Comparison of ENCODE assay signal across 8 cellular contexts in the genomic region with DNA sequence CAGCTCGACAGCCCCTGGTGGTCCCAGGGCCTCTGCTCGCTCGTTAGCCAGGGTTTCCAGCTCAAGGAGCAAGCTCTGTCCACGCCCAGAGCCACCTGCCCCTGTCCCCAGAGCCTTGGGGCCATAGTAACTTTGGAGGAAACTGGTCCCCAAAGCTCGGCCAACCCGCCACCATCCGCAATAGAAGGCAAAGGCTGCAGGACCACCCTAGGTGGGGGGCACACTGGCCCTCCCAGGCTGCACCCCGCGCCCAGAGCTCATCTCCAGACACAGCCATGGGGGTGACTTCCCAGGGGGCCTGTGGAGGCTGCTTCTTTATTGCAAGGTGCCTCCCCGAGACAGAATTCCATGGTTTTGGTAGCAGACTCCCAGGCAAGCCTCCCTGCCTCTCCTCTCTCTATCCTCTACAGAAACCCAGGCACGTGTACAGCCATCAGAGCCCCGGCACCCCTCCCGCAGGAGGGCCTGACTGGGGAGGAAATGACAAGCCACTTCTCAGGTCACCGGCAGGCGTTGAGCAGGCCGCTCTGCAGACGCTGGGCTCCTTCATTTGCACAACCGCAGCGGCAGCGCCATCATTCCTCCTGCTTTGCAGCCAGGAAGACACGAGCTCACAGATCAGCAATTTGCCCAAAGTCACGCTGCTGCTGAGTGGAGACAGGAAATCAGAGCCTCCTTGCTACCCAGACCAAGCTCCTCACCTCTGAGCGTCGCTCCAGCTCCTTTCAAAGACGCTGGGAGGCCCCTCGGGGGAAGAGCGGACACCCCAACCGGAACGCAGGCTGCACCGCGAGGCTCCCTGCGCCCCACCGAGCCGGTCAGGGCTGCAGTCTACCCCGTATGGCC.
DNase-seq lines count a peak whose midpoint lies in the region; ATAC-seq and TF ChIP-seq lines count a peak whose summit lies in the region.
"Had no signal": no experiment of that assay in that cellular context is flagged by ENCODE, and none has a peak within 500 bp of the region (broad histone marks: within the 10 kb centered on the region; RNA-seq: fewer than 3 reads in every experiment).

No MANE protein-coding gene starts in this region.

- no peaks in the 10 kb centered on the region for H3K23me2 ChIP-seq in H9 (ENCODE audit: insufficient read length, low read depth, low read length, poor library complexity, severe bottlenecking)

- H3K4me1 Mint-ChIP-seq in H9 = peaks cover 5 to 8% of the 10 kb centered on the region in 2 experiments; a peak in 3 of 4 replicates
- H3K4me1 Mint-ChIP-seq in stimulated activated effector memory CD8-positive, alpha-beta T cell treated with anti-CD3 and anti-CD28 coated beads, Interleukin-12 subunit alpha, Interleukin-12 subunit beta, amount 100 ng/mL, for 72 hours = peaks cover 7% of the 10 kb centered on the region

- intact Hi-C loops in left ventricle myocardium superior (cut with micrococcal nuclease) = no loop called here

- H3K14ac ChIP-seq in H9 (ENCODE audit: insufficient read depth, low read length) = no peak overlapping the region

- H3K79me2 ChIP-seq in H9 (ENCODE audit: insufficient read depth, low read length) = no peaks in the 10 kb centered on the region

- peak; percentile 37 for DNase-seq in H9
- DNase-seq in activated T-cell treated with anti-CD3 and anti-CD28 coated beads, Interleukin-2, amount 50 U/mL, for 1 hour = peak; percentile 29
- peak; percentile 47 for DNase-seq in left ventricle myocardium superior
- no peak for DNase-seq in stimulated activated effector memory CD8-positive, alpha-beta T cell treated with anti-CD3 and anti-CD28 coated beads, Interleukin-12 subunit alpha, Interleukin-12 subunit beta, amount 100 ng/mL, for 72 hours (ENCODE audit: low spot score in 2 of 2)
- no peak for DNase-seq in NCI-H1436 (lab: John Stamatoyannopoulos, UW)
- no peak for DNase-seq in SW480 (ENCODE audit: low spot score)

- H3K9me3 Mint-ChIP-seq in H9 = no peaks in the 10 kb centered on the region
- H3K9me3 Mint-ChIP-seq in stimulated activated effector memory CD8-positive, alpha-beta T cell treated with anti-CD3 and anti-CD28 coated beads, Interleukin-12 subunit alpha, Interleukin-12 subunit beta, amount 100 ng/mL, for 72 hours = no peaks in the 10 kb centered on the region

- H4K5ac ChIP-seq in H9 (ENCODE audit: insufficient read length, low read depth, low read length) = no peak overlapping the region

- H2BK5ac ChIP-seq in H9 (ENCODE audit: insufficient read length, low read length) = no peak overlapping the region

- no peak overlapping the region for H3K4me2 ChIP-seq in H9 (ENCODE audit: insufficient read depth, insufficient read length, low read length)

- H2AFZ ChIP-seq in H9 (ENCODE audit: low read length) = no peak overlapping the region

- H4K20me1 ChIP-seq in H9 (ENCODE audit: control insufficient read depth, insufficient read depth, insufficient read length) = no peaks in the 10 kb centered on the region

- H3K27me3 ChIP-seq in H9 (ENCODE audit: insufficient read depth, low read length) = no peaks in the 10 kb centered on the region

- no peak overlapping the region for H3K18ac ChIP-seq in H9 (ENCODE audit: insufficient read length, low read depth, low read length)

- no peak overlapping the region for H2BK12ac ChIP-seq in H9 (ENCODE audit: insufficient read length, low read depth, low read length)

- no peak overlapping the region for H3K4me3 Mint-ChIP-seq in H9
- H3K4me3 Mint-ChIP-seq in stimulated activated effector memory CD8-positive, alpha-beta T cell treated with anti-CD3 and anti-CD28 coated beads, Interleukin-12 subunit alpha, Interleukin-12 subunit beta, amount 100 ng/mL, for 72 hours = peak overlapping the region; percentile 49

- no peak overlapping the region for H3K56ac ChIP-seq in H9 (ENCODE audit: insufficient read length, low read depth, low read length)

- H4K8ac ChIP-seq in H9 (replicated peaks; ENCODE audit: insufficient read length, low read depth, low read length) = no peak overlapping the region

- H3K4me1 ChIP-seq in H9 (ENCODE audit: insufficient read depth, low read length) = no peaks in the 10 kb centered on the region
- H3K4me1 ChIP-seq: psoas muscle had no signal

- H3K4ac ChIP-seq in H9 (ENCODE audit: low read depth, low read length) = no peak overlapping the region

- no peaks in the 10 kb centered on the region for H3K79me1 ChIP-seq in H9 (ENCODE audit: insufficient read depth, low read depth, low read length, poor library complexity, severe bottlenecking)

- no peak overlapping the region for H2AK5ac ChIP-seq in H9 (ENCODE audit: insufficient read length, low read length)

- no peak overlapping the region for H2BK120ac ChIP-seq in H9 (ENCODE audit: low read depth, low read length, poor library complexity, severe bottlenecking)

- no peak overlapping the region for H2BK15ac ChIP-seq in H9 (ENCODE audit: low read depth, low read length)

- H3K23ac ChIP-seq in H9 (ENCODE audit: insufficient read length, low read depth, low read length) = no peak overlapping the region

- 0 out of 2 replicates have a peak, but pooled peaks cover 1% of the 10 kb centered on the region for H3K27me3 Mint-ChIP-seq in H9 (ENCODE audit: low read depth)

- WGBS in H9 (ENCODE audit: extremely low coverage, insufficient read length, low lambda C conversion rate) = no CpG with 5 or more reads among the region's 35 CpGs

- TF ChIP-seq CTCF in H9 (conservative IDR thresholded peaks at IDR 0.05) = no peak

- no peak overlapping the region for H3T11ph ChIP-seq in H9 (ENCODE audit: low read length)

- ATAC-seq in left ventricle myocardium superior (no peak), HG02763 (IDR thresholded peaks at IDR 0.05; ENCODE audit: unreplicated experiment) (no peak)
- ATAC-seq in stimulated activated effector memory CD8-positive, alpha-beta T cell treated with anti-CD3 and anti-CD28 coated beads, Interleukin-12 subunit alpha, Interleukin-12 subunit beta, amount 100 ng/mL, for 72 hours = peak; percentile 76

- H3K9ac ChIP-seq in H9 (ENCODE audit: extremely low read depth, insufficient read length, low read length) = no peak overlapping the region

- H3K9me3 ChIP-seq in H9 (ENCODE audit: control insufficient read depth, low read depth, low read length) = no peaks in the 10 kb centered on the region
- H3K9me3 ChIP-seq: psoas muscle had no signal

- no peak overlapping the region for H4K91ac ChIP-seq in H9 (ENCODE audit: insufficient read length, low read depth, low read length)

- H3K36me3 Mint-ChIP-seq in H9 (ENCODE audit: insufficient read depth in 1 of 3, low read depth in 3 of 3) = peaks cover 0 to 3% (median 0%) of the 10 kb centered on the region in 3 experiments; a peak in 1 of 7 replicates
- H3K36me3 Mint-ChIP-seq in stimulated activated effector memory CD8-positive, alpha-beta T cell treated with anti-CD3 and anti-CD28 coated beads, Interleukin-12 subunit alpha, Interleukin-12 subunit beta, amount 100 ng/mL, for 72 hours = no peaks in the 10 kb centered on the region

- H2BK20ac ChIP-seq in H9 (ENCODE audit: low read depth, low read length, poor library complexity, severe bottlenecking) = no peak overlapping the region

- H3K27ac ChIP-seq in H9 (ENCODE audit: insufficient read length, low read depth, low read length) = no peak overlapping the region
- H3K27ac ChIP-seq: psoas muscle had no signal

- no peak overlapping the region; a peak in 1 of 7 replicates for H3K27ac Mint-ChIP-seq in H9
- peak overlapping the region; percentile 86 for H3K27ac Mint-ChIP-seq in stimulated activated effector memory CD8-positive, alpha-beta T cell treated with anti-CD3 and anti-CD28 coated beads, Interleukin-12 subunit alpha, Interleukin-12 subunit beta, amount 100 ng/mL, for 72 hours

Comparison
In these comparisons a context has a peak if more than half of its experiments do, and no peak if none do; other contexts are left out.
1. DNase-seq: peak in H9 (single experiment), activated T-cell treated with anti-CD3 and anti-CD28 coated beads, Interleukin-2, amount 50 U/mL, for 1 hour (single experiment) and left ventricle myocardium superior (single experiment); none in stimulated activated effector memory CD8-positive, alpha-beta T cell treated with anti-CD3 and anti-CD28 coated beads, Interleukin-12 subunit alpha, Interleukin-12 subunit beta, amount 100 ng/mL, for 72 hours (0 of 2), NCI-H1436 (single experiment) and SW480 (single experiment).